Comparison of ENCODE assay signal across 14 cellular contexts in the genomic region with DNA sequence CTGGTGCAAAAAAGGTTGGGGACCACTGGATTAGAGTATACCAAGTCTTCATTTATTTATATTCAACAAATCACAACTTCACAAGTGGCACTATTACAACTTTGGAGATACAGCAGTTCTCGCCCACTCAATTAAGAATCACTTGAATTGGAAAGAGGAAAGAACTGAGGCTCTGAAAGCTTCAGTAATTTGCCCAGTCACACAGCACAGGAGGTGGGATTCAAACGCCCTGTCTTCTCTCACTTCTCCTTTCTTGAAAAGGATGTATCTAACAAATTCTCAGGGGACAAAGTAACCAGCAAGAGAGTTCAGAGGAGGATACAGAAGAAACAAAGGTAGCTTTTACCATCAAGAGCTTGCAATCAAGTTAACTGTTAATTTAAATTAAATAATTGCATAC. TPM values are rescaled to one million over a fixed set of nuclear protein-coding genes. Genes with fewer than 3 reads are reported as not detected.
DNase-seq lines count a peak whose midpoint lies in the region; ATAC-seq and TF ChIP-seq lines count a peak whose summit lies in the region.
"Had no signal": no experiment of that assay in that cellular context is flagged by ENCODE, and none has a peak within 500 bp of the region (broad histone marks: within the 10 kb centered on the region; RNA-seq: fewer than 3 reads in every experiment).

No MANE protein-coding gene starts in this region.

- BruUV-seq in A673 (replicated peaks; lab: Mats Ljungman, UMichigan): no TSS peak

- ATAC-seq in GM19455 (IDR thresholded peaks at IDR 0.05; ENCODE audit: unreplicated experiment): peak; percentile 65
- peak; percentile 70 for ATAC-seq in HG03025 (IDR thresholded peaks at IDR 0.05; ENCODE audit: low FRiP score, unreplicated experiment)
- ATAC-seq: gastroesophageal sphincter, mucosa of descending colon had no signal

- peak overlapping the region; percentile 42; the same call in 1 of the 2 replicates for H3K9ac ChIP-seq in OCI-LY3 (ENCODE audit: low read length)
- H3K9ac ChIP-seq: GM23248 had no signal

- no peak overlapping the region for H2AFZ ChIP-seq in OCI-LY3 (ENCODE audit: low read depth, low read length)
- H2AFZ ChIP-seq: GM23248 had no signal

- H3K4me3 ChIP-seq in OCI-LY3 (ENCODE audit: low read length): peak overlapping the region; percentile 63
- no peak overlapping the region for H3K4me3 ChIP-seq in A673 (ENCODE audit: low read depth, low read length, poor library complexity, severe bottlenecking)
- H3K4me3 ChIP-seq: gastroesophageal sphincter, GM23248, mucosa of descending colon, stomach had no signal

- POLR2A ChIA-PET in GM10248 (lab: Yijun Ruan, JAX): no interaction called here
- POLR2A ChIA-PET in A673 (lab: Charles Lee; ENCODE audit: low non-redundant PET): no interaction called here

- H4K20me1 ChIP-seq in OCI-LY3 (ENCODE audit: insufficient read depth, low read length): no peaks in the 10 kb centered on the region

- CTCF ChIA-PET in GM10248 (lab: Yijun Ruan, JAX): interaction anchor here (4.0 kb wide), 1 partner anchor 11 kb away, joined by 26 read pairs; no protein-coding TSS in a partner anchor
- CTCF ChIA-PET in A673 (lab: Charles Lee): no interaction called here

- H3K27me3 ChIP-seq in OCI-LY3 (ENCODE audit: low read depth, low read length): no peaks in the 10 kb centered on the region
- H3K27me3 ChIP-seq in A673 (replicated peaks; ENCODE audit: insufficient read depth, low read depth, low read length, poor library complexity): no peaks in the 10 kb centered on the region
- H3K27me3 ChIP-seq: gastroesophageal sphincter, stomach had no signal

- no peaks in the 10 kb centered on the region for H3K9me3 ChIP-seq in OCI-LY3 (ENCODE audit: insufficient read depth, low read length)
- no peaks in the 10 kb centered on the region for H3K9me3 ChIP-seq in A673 (ENCODE audit: low read depth, low read length, poor library complexity, severe bottlenecking)
- H3K9me3 ChIP-seq: gastroesophageal sphincter, mucosa of descending colon, stomach had no signal

- H3K4me1 ChIP-seq in OCI-LY3 (ENCODE audit: low read length) (peaks cover 67% of the 10 kb centered on the region), A673 (ENCODE audit: insufficient read depth, low read length, poor library complexity, severe bottlenecking) (peaks cover 4% of the 10 kb centered on the region)

- H3K36me3 ChIP-seq in OCI-LY3 (replicated peaks; ENCODE audit: low read depth, low read length): no peaks in the 10 kb centered on the region
- no peaks in the 10 kb centered on the region for H3K36me3 ChIP-seq in A673 (ENCODE audit: insufficient read depth, low read length, poor library complexity, severe bottlenecking)

- intact Hi-C loops in A673 (cut with micrococcal nuclease; ENCODE audit: unreplicated experiment): no loop called here

- H3K4me2 ChIP-seq in OCI-LY3 (ENCODE audit: low read length): peak overlapping the region; percentile 76

- DNase-seq in GM10248 (ENCODE audit: extremely low spot score): peak; percentile 61
- DNase-seq in A673 (ENCODE audit: low spot score): no peak
- DNase-seq in activated CD4-positive, alpha-beta T cell treated with anti-CD3 and anti-CD28 coated beads for 4 hours: no peak
- DNase-seq in HuH-7.5 (ENCODE audit: low spot score): no peak
- DNase-seq in activated naive CD4-positive, alpha-beta T cell treated with anti-CD3 and anti-CD28 coated beads, Interleukin-2, amount 50 U/mL, for 16 hours: no peak
- DNase-seq: CD4-positive, alpha-beta T cell; GM23248; mucosa of descending colon; small intestine; stomach had no signal

- H3K79me2 ChIP-seq in OCI-LY3 (ENCODE audit: low read length): peaks cover 3% of the 10 kb centered on the region; the same call in 1 of the 2 replicates

- TF ChIP-seq CTCF in GM10248 (IDR thresholded peaks at IDR 0.05; ENCODE audit: control extremely low read depth, extremely low read depth, low read depth, missing control alignments): no peak
- no peak for TF ChIP-seq CTCF in OCI-LY3 (IDR thresholded peaks at IDR 0.05; ENCODE audit: low read depth, low read length)
- TF ChIP-seq CTCF in A673 (conservative IDR thresholded peaks at IDR 0.05; ENCODE audit: low read depth, low read length): no peak

- peak overlapping the region; percentile 79 for H3K27ac ChIP-seq in OCI-LY3 (ENCODE audit: low read length)
- no peak overlapping the region for H3K27ac ChIP-seq in A673 (ENCODE audit: low read depth, low read length, poor library complexity, severe bottlenecking)
- H3K27ac ChIP-seq: gastroesophageal sphincter, GM23248 had no signal

RNA-seq across cellular contexts. Expression of gene SMIM14, which starts 12.4 kb away (rescaled TPM):
- total RNA-seq in A673 (2021): 14.4 and 14.5 TPM in 2 replicates
